16 cellular contexts compared by ENCODE assay signal in the genomic region with DNA sequence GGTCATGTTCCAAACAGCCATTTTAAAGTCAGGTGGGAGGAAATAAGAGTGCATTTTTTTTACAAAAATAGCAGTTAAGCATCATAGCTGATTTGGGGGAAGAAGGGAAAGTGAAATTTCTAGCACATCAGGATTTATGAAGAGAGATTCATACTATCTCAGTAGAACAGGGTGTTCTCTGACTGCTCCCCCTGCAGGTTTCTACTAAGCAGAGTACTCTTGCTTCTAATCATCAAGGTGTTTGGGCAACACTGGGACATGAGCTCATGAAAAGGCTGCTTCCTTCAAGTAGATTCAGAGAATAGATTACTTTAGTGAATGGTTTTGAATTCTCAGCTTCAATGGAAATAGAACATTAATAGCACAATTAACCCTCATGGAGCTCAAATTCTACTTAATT.
DNase-seq lines count a peak whose midpoint lies in the region; ATAC-seq and TF ChIP-seq lines count a peak whose summit lies in the region.
"Had no signal": no experiment of that assay in that cellular context is flagged by ENCODE, and none has a peak within 500 bp of the region (broad histone marks: within the 10 kb centered on the region; RNA-seq: fewer than 3 reads in every experiment).

No MANE protein-coding gene starts in this region.

- ATAC-seq in activated naive CD8-positive, alpha-beta T cell treated with anti-CD3 and anti-CD28 coated beads, Interleukin-2, amount 50 U/mL, for 24 hours, result no peak
- ATAC-seq in HG03378 (IDR thresholded peaks at IDR 0.05; ENCODE audit: unreplicated experiment), result no peak
- ATAC-seq: psoas muscle had no signal

- H3K27ac ChIP-seq in A673 (ENCODE audit: low read depth, low read length, poor library complexity, severe bottlenecking), result no peak overlapping the region
- H3K27ac ChIP-seq: psoas muscle had no signal

- H3K36me3 ChIP-seq in A673 (ENCODE audit: insufficient read depth, low read length, poor library complexity, severe bottlenecking), result no peaks in the 10 kb centered on the region
- H3K36me3 ChIP-seq: MG63 had no signal

- H3K27ac Mint-ChIP-seq in activated naive CD8-positive, alpha-beta T cell treated with anti-CD3 and anti-CD28 coated beads, Interleukin-2, amount 50 U/mL, for 24 hours, result no peak overlapping the region

- peaks cover 5% of the 10 kb centered on the region for H3K9me3 Mint-ChIP-seq in activated naive CD8-positive, alpha-beta T cell treated with anti-CD3 and anti-CD28 coated beads, Interleukin-2, amount 50 U/mL, for 24 hours

- no peaks in the 10 kb centered on the region for H3K9me3 ChIP-seq in A673 (ENCODE audit: low read depth, low read length, poor library complexity, severe bottlenecking)
- H3K9me3 ChIP-seq: MG63, psoas muscle had no signal

- POLR2A ChIA-PET in A673 (lab: Charles Lee; ENCODE audit: low non-redundant PET), result no interaction called here

- H3K4me3 Mint-ChIP-seq in activated naive CD8-positive, alpha-beta T cell treated with anti-CD3 and anti-CD28 coated beads, Interleukin-2, amount 50 U/mL, for 24 hours, result no peak overlapping the region

- H3K27me3 ChIP-seq in A673 (replicated peaks; ENCODE audit: insufficient read depth, low read depth, low read length, poor library complexity), result no peaks in the 10 kb centered on the region
- H3K27me3 ChIP-seq: MG63 had no signal

- CTCF ChIA-PET in A673 (lab: Charles Lee), result no interaction called here

- no peaks in the 10 kb centered on the region for H3K36me3 Mint-ChIP-seq in activated naive CD8-positive, alpha-beta T cell treated with anti-CD3 and anti-CD28 coated beads, Interleukin-2, amount 50 U/mL, for 24 hours (ENCODE audit: low read depth)

- no peak overlapping the region for H3K4me3 ChIP-seq in A673 (ENCODE audit: low read depth, low read length, poor library complexity, severe bottlenecking)
- no peak overlapping the region for H3K4me3 ChIP-seq in GM12875 (ENCODE audit: low read depth, low read length)
- no peak overlapping the region for H3K4me3 ChIP-seq in epithelial cell of proximal tubule (ENCODE audit: low read depth, low read length)
- H3K4me3 ChIP-seq: MG63, psoas muscle had no signal

- H3K4me1 Mint-ChIP-seq in activated naive CD8-positive, alpha-beta T cell treated with anti-CD3 and anti-CD28 coated beads, Interleukin-2, amount 50 U/mL, for 24 hours, result no peaks in the 10 kb centered on the region

- no peaks in the 10 kb centered on the region for H3K4me1 ChIP-seq in A673 (ENCODE audit: insufficient read depth, low read length, poor library complexity, severe bottlenecking)
- H3K4me1 ChIP-seq: psoas muscle had no signal

- no TSS peak for BruUV-seq in A673 (replicated peaks; lab: Mats Ljungman, UMichigan)

- no peaks in the 10 kb centered on the region for H3K27me3 Mint-ChIP-seq in activated naive CD8-positive, alpha-beta T cell treated with anti-CD3 and anti-CD28 coated beads, Interleukin-2, amount 50 U/mL, for 24 hours

- intact Hi-C loops in A673 (cut with micrococcal nuclease; ENCODE audit: unreplicated experiment), result no loop called here

- peak; percentile 31; the same call in 1 of the 2 replicates for TF ChIP-seq CTCF in A673 (conservative IDR thresholded peaks at IDR 0.05; ENCODE audit: low read depth, low read length)
- TF ChIP-seq CTCF in GM12875 (IDR thresholded peaks at IDR 0.05; ENCODE audit: borderline replicate concordance, insufficient read depth, low read depth, low read length), result 0 out of 2 replicates have a peak, but pooled peaks have one; percentile 1
- peak; percentile 46 for TF ChIP-seq CTCF in epithelial cell of proximal tubule (conservative IDR thresholded peaks at IDR 0.05; ENCODE audit: low read depth, low read length)

- DNase-seq in A673 (ENCODE audit: low spot score) (peak; percentile 2), OCI-M1 (lab: John Stamatoyannopoulos, UW) (peak; percentile 59), epithelial cell of proximal tubule (ENCODE audit: low read depth) (no peak), C1 segment of cervical spinal cord (lab: John Stamatoyannopoulos, UW) (no peak), DMS114 treated with DMSO at 0.1 percent for 48 hours (lab: John Stamatoyannopoulos, UW; ENCODE audit: unreplicated experiment) (no peak)
- DNase-seq in activated naive CD8-positive, alpha-beta T cell treated with anti-CD3 and anti-CD28 coated beads, Interleukin-2, amount 50 U/mL, for 24 hours, result no peak
- DNase-seq: activated CD4-positive, CD25-positive, alpha-beta regulatory T cell; activated naive CD4-positive, alpha-beta T cell treated with anti-CD3 and anti-CD28 coated beads, Interleukin-2, amount 50 U/mL, for 16 hours; AML-193; central memory CD4-positive, alpha-beta T cell; DMS79 treated with DMSO at 0.1 percent for 48 hours; MG63; psoas muscle; stimulated activated CD4-positive, alpha-beta T cell treated with anti-CD3 and anti-CD28 coated beads, Interleukin-15, amount 100 ng/mL, for 24 hours had no signal

Comparison
In these comparisons a context has a peak if more than half of its experiments do, and no peak if none do; other contexts are left out.
1. DNase-seq: peak in A673 (single experiment) and OCI-M1 (single experiment); none in epithelial cell of proximal tubule (single experiment), activated naive CD8-positive, alpha-beta T cell treated with anti-CD3 and anti-CD28 coated beads, Interleukin-2, amount 50 U/mL, for 24 hours (single experiment), C1 segment of cervical spinal cord (0 of 14) and DMS114 treated with DMSO at 0.1 percent for 48 hours (single experiment).
2. Peak in every context shown above with its lines, with median percentiles within 50 percentile points of each other: CTCF ChIP-seq.